Comparison of ENCODE assay signal across 17 cellular contexts in the genomic region with DNA sequence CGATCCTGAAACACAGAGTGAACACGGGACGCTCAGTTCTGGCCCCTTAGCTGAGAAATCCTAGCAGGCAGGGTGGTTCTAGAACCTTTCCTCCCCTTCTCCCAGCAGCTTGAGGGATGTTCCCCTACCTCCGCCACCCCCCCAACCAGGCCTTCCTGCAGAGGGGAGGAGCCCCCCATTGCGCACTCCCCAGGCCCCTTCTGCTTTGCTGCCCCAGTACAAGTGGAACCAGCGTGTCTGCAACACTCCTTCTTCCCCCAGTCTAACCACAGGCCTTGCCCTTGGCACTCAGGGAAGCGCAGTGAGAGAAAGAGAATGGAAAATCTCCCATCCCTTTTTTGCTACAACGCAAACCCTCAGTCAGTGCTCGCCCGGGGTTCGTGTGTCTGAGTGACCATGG. TPM values are rescaled to one million over a fixed set of nuclear protein-coding genes. Genes with fewer than 3 reads are reported as not detected.
DNase-seq lines count a peak whose midpoint lies in the region; ATAC-seq and TF ChIP-seq lines count a peak whose summit lies in the region.
"Had no signal": no experiment of that assay in that cellular context is flagged by ENCODE, and none has a peak within 500 bp of the region (broad histone marks: within the 10 kb centered on the region; RNA-seq: fewer than 3 reads in every experiment).

No MANE protein-coding gene starts in this region.

- H3K27me3 ChIP-seq in lower lobe of right lung (ENCODE audit: low read depth) (peaks cover 55% of the 10 kb centered on the region), spleen (replicated peaks in 1 of 7) (peaks cover 0 to 78% (median 39%) of the 10 kb centered on the region in 7 donors), brain microvascular endothelial cell (replicated peaks) (peaks cover 53% of the 10 kb centered on the region)

- H3K27me3 Mint-ChIP-seq in activated naive CD8-positive, alpha-beta T cell treated with anti-CD3 and anti-CD28 coated beads, Interleukin-2, amount 10 ng/mL, durations not matched to agents 7 days and 5 days = peaks cover 24% of the 10 kb centered on the region
- H3K27me3 Mint-ChIP-seq in activated naive CD8-positive, alpha-beta T cell treated with anti-CD3 and anti-CD28 coated beads for 36 hours = peaks cover 32% of the 10 kb centered on the region

- POLR2A ChIA-PET in activated naive CD8-positive, alpha-beta T cell treated with anti-CD3 and anti-CD28 coated beads, Interleukin-2, amount 10 ng/mL, durations not matched to agents 7 days and 5 days (lab: Charles Lee) = no interaction called here

- no peaks in the 10 kb centered on the region for H3K9me3 Mint-ChIP-seq in activated naive CD8-positive, alpha-beta T cell treated with anti-CD3 and anti-CD28 coated beads, Interleukin-2, amount 10 ng/mL, durations not matched to agents 7 days and 5 days
- no peaks in the 10 kb centered on the region for H3K9me3 Mint-ChIP-seq in activated naive CD8-positive, alpha-beta T cell treated with anti-CD3 and anti-CD28 coated beads for 36 hours
- H3K9me3 Mint-ChIP-seq: CD8-positive, alpha-beta T cell had no signal

- WGBS in spleen, 5 donors = 84 to 91% (median 88%) methylated on average over 11 of the region's 11 CpGs

- intact Hi-C loops in lower lobe of right lung (cut with DNase I) = loop anchor here (10.0 kb wide), 1 partner anchor 222 kb away; no protein-coding TSS in a partner anchor
- intact Hi-C loops in spleen (cut with DNase I; ENCODE audit: low total_unique reads) = no loop called here

- H3K4me3 Mint-ChIP-seq in activated naive CD8-positive, alpha-beta T cell treated with anti-CD3 and anti-CD28 coated beads, Interleukin-2, amount 10 ng/mL, durations not matched to agents 7 days and 5 days = no peak overlapping the region
- no peak overlapping the region for H3K4me3 Mint-ChIP-seq in activated naive CD8-positive, alpha-beta T cell treated with anti-CD3 and anti-CD28 coated beads for 36 hours
- H3K4me3 Mint-ChIP-seq: CD8-positive, alpha-beta T cell had no signal

- H3K4me3 ChIP-seq in lower lobe of right lung (no peak overlapping the region), spleen (no peak overlapping the region), brain microvascular endothelial cell (ENCODE audit: low read depth, low read length) (no peak overlapping the region)
- H3K4me3 ChIP-seq: GM12878, GM23248 had no signal

- no peak overlapping the region for H3K27ac ChIP-seq in lower lobe of right lung
- H3K27ac ChIP-seq in spleen = no peak overlapping the region
- H3K27ac ChIP-seq in brain microvascular endothelial cell = no peak overlapping the region
- H3K27ac ChIP-seq: 22Rv1, GM23248 had no signal

- H3K4me1 ChIP-seq in lower lobe of right lung = peaks cover 25% of the 10 kb centered on the region
- peaks cover 19 to 28% (median 26%) of the 10 kb centered on the region in 6 donors for H3K4me1 ChIP-seq in spleen

- no peaks in the 10 kb centered on the region for H3K36me3 Mint-ChIP-seq in activated naive CD8-positive, alpha-beta T cell treated with anti-CD3 and anti-CD28 coated beads, Interleukin-2, amount 10 ng/mL, durations not matched to agents 7 days and 5 days
- no peaks in the 10 kb centered on the region for H3K36me3 Mint-ChIP-seq in activated naive CD8-positive, alpha-beta T cell treated with anti-CD3 and anti-CD28 coated beads for 36 hours
- H3K36me3 Mint-ChIP-seq: CD8-positive, alpha-beta T cell had no signal

- H3K9me3 ChIP-seq in lower lobe of right lung = no peaks in the 10 kb centered on the region
- H3K9me3 ChIP-seq in spleen = no peaks in the 10 kb centered on the region

- in situ Hi-C loops in brain microvascular endothelial cell (cut with HindIII; ENCODE audit: low pct_ligation_motif_present, low sequenced_read_pairs) = no loop called here

- TF ChIP-seq CTCF in lower lobe of right lung (IDR thresholded peaks at IDR 0.05) (no peak), spleen (IDR thresholded peaks at IDR 0.05 in 8 of 11, conservative IDR thresholded peaks at IDR 0.05 in 3 of 11) (no peak), brain microvascular endothelial cell (IDR thresholded peaks at IDR 0.05; ENCODE audit: low read depth, low read length, missing control alignments) (no peak)

- H3K27ac Mint-ChIP-seq in activated naive CD8-positive, alpha-beta T cell treated with anti-CD3 and anti-CD28 coated beads, Interleukin-2, amount 10 ng/mL, durations not matched to agents 7 days and 5 days = no peak overlapping the region
- no peak overlapping the region for H3K27ac Mint-ChIP-seq in activated naive CD8-positive, alpha-beta T cell treated with anti-CD3 and anti-CD28 coated beads for 36 hours
- H3K27ac Mint-ChIP-seq: CD14-positive monocyte; CD8-positive, alpha-beta T cell had no signal

- ATAC-seq in activated naive CD8-positive, alpha-beta T cell treated with anti-CD3 and anti-CD28 coated beads, Interleukin-2, amount 10 ng/mL, durations not matched to agents 7 days and 5 days (ENCODE audit: low read depth) = no peak
- ATAC-seq in lower lobe of right lung (no peak), HG03457 (IDR thresholded peaks at IDR 0.05; ENCODE audit: unreplicated experiment) (no peak)
- ATAC-seq: CD8-positive, alpha-beta T cell; GM12878 had no signal

- TF ChIP-seq POLR2A in spleen (IDR thresholded peaks at IDR 0.05) = no peak

- peaks cover 11% of the 10 kb centered on the region for H3K4me1 Mint-ChIP-seq in activated naive CD8-positive, alpha-beta T cell treated with anti-CD3 and anti-CD28 coated beads, Interleukin-2, amount 10 ng/mL, durations not matched to agents 7 days and 5 days
- H3K4me1 Mint-ChIP-seq in activated naive CD8-positive, alpha-beta T cell treated with anti-CD3 and anti-CD28 coated beads for 36 hours = peaks cover 6% of the 10 kb centered on the region

- DNase-seq in activated naive CD8-positive, alpha-beta T cell treated with anti-CD3 and anti-CD28 coated beads, Interleukin-2, amount 10 ng/mL, durations not matched to agents 7 days and 5 days = peak; percentile 16
- no peak for DNase-seq in activated naive CD8-positive, alpha-beta T cell treated with anti-CD3 and anti-CD28 coated beads for 36 hours
- peak; percentile 23 for DNase-seq in lower lobe of right lung
- DNase-seq in spleen = peak; percentile 48
- DNase-seq in NCI-H748 treated with DMSO at 0.1 percent for 48 hours (lab: John Stamatoyannopoulos, UW) = no peak
- no peak for DNase-seq in brain microvascular endothelial cell
- DNase-seq: CD8-positive, alpha-beta T cell; COR-L47; GM23248 had no signal

- H3K36me3 ChIP-seq in lower lobe of right lung (no peaks in the 10 kb centered on the region), spleen (no peaks in the 10 kb centered on the region), brain microvascular endothelial cell (replicated peaks) (no peaks in the 10 kb centered on the region)

TF ChIP-seq in PFSK-1, 5 proteins besides CTCF, POLR2A, EP300 and RAD21:
- TF ChIP-seq POLR2AphosphoS5 (IDR thresholded peaks at IDR 0.05; ENCODE audit: low read depth, low read length) (peak; percentile 24; the same call in 1 of the 2 replicates), SIN3A (IDR thresholded peaks at IDR 0.05; ENCODE audit: borderline replicate concordance, insufficient read depth, low read length) (no peak)

RNA-seq across cellular contexts. Expression of a gene that starts 3.9 kb away (rescaled TPM):
- under 1 TPM; 0.40 to 0.89 TPM for total RNA-seq in activated naive CD8-positive, alpha-beta T cell treated with anti-CD3 and anti-CD28 coated beads, Interleukin-2, amount 10 ng/mL, durations not matched to agents 7 days and 5 days
- 1 to 10 TPM in 1 of 2 experiments, under 1 TPM in 1; 0.48 to 1.1 TPM for total RNA-seq in activated naive CD8-positive, alpha-beta T cell treated with anti-CD3 and anti-CD28 coated beads for 36 hours
- 33.2 TPM for polyA plus RNA-seq in PFSK-1 (2012; ENCODE audit: insufficient read length, low read depth)
- not detected for total RNA-seq in lower lobe of right lung
- total RNA-seq in spleen = under 1 TPM in 1 of 7 donors, not detected in 6; 0.93 TPM
- polyA plus RNA-seq in spleen = 1 to 10 TPM in 1 of 3 donors, under 1 TPM in 2; 0.10 to 2.2 (median 0.76) TPM
- total RNA-seq: A673, Daoy, GM12878, GM23248 had no signal
- polyA plus RNA-seq: BJ, CD14-positive monocyte had no signal

RNA-seq across cellular contexts. Expression of a gene that starts 39.2 kb away (rescaled TPM):
- total RNA-seq in activated naive CD8-positive, alpha-beta T cell treated with anti-CD3 and anti-CD28 coated beads, Interleukin-2, amount 10 ng/mL, durations not matched to agents 7 days and 5 days = 10 to 100 TPM; 39.8 to 39.9 TPM
- 10 to 100 TPM; 25.7 to 30.9 TPM for total RNA-seq in activated naive CD8-positive, alpha-beta T cell treated with anti-CD3 and anti-CD28 coated beads for 36 hours
- polyA plus RNA-seq in PFSK-1 (2012; ENCODE audit: insufficient read length, low read depth) = 21.6 TPM
- 34.4 TPM for total RNA-seq in lower lobe of right lung
- 10 to 100 TPM; 30.7 to 59.8 (median 40.3) TPM for total RNA-seq in spleen
- polyA plus RNA-seq in spleen = 10 to 100 TPM in 2 of 3 donors, 1 to 10 TPM in 1; 9.1 to 15.6 (median 11.7) TPM

Comparison
In these comparisons a context has a peak if more than half of its experiments do, and no peak if none do; other contexts are left out.
1. DNase-seq: peak in activated naive CD8-positive, alpha-beta T cell treated with anti-CD3 and anti-CD28 coated beads, Interleukin-2, amount 10 ng/mL, durations not matched to agents 7 days and 5 days (single experiment), lower lobe of right lung (single experiment) and spleen (single experiment); none in activated naive CD8-positive, alpha-beta T cell treated with anti-CD3 and anti-CD28 coated beads for 36 hours (single experiment), NCI-H748 treated with DMSO at 0.1 percent for 48 hours (single experiment) and brain microvascular endothelial cell (single experiment).